1 cellular context compared by ENCODE assay signal in the genomic region with DNA sequence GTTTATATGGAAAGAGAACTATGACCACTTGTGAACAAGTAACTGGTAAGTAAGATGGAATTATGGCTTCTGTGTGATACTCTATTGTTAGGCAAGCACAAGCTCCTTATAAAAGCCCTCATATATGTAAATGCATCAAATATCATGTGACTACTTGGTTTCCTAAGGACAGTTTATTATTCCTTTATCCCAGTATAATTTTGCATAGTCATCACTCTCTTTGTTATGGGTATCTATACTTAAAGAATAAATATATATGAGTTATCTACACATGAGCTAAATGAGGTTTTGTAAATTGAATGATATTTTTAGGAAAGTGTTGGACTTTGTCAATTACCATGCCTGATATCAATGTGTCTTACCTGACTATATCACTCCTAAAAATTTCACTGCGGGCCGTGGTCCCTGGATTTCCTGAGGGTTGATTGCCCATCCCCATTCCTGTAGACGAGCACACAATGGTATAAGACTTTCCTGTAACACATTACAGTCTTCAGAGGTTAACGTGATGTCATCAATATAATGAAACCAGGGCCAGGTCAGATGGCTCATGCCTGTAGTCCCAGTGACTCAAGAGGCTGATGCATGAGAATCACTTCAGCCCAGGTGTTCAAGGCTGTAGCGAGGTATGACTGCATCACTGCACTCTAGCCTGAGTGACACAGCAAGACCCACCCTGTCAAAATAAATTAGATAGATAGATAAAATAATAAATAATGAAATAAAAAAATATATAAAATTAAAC.
TF ChIP-seq lines count a peak whose summit lies in the region.

No MANE protein-coding gene starts in this region.

TF ChIP-seq in A549, 52 proteins besides CTCF, POLR2A, EP300 and RAD21:
- TF ChIP-seq POLR2AphosphoS2 (conservative IDR thresholded peaks at IDR 0.05; ENCODE audit: low read length) (no peak), HDAC2 (IDR thresholded peaks at IDR 0.05) (no peak), ELK1 (IDR thresholded peaks at IDR 0.05; ENCODE audit: low read depth, low read length) (no peak), MAFK (IDR thresholded peaks at IDR 0.05; ENCODE audit: partially characterized antibody) (peak; percentile 45)
TF ChIP-seq in A549: peak in this region for 1.
